9 cellular contexts compared by ENCODE assay signal in genomic region chr9:84953797-84954695, GRCh38.
DNase-seq lines count a peak whose midpoint lies in the region; ATAC-seq and TF ChIP-seq lines count a peak whose summit lies in the region.
"Had no signal": no experiment of that assay in that cellular context is flagged by ENCODE, and none has a peak within 500 bp of the region (broad histone marks: within the 10 kb centered on the region; RNA-seq: fewer than 3 reads in every experiment).

No MANE protein-coding gene starts in this region.

- H3K36me3 Mint-ChIP-seq in neural crest cell (ENCODE audit: low read depth): peaks cover 8% of the 10 kb centered on the region

- DNase-seq in AG20443 (ENCODE audit: low spot score) (peak; percentile 93), NCI-H1694 treated with DMSO at 0.1 percent for 48 hours (lab: John Stamatoyannopoulos, UW) (peak; percentile 9), fibroblast of the aortic adventitia (ENCODE audit: low read depth) (peak; percentile 11), neural crest cell (ENCODE audit: low read depth, low spot score) (peak; percentile 87), transverse colon (peak; percentile 89)
- DNase-seq in activated CD4-positive, alpha-beta T cell treated with anti-CD3 and anti-CD28 coated beads, Interleukin-2, amount 50 U/mL, for 4 hours: peak; percentile 1 to 2

- H3K27ac ChIP-seq in transverse colon: no peak overlapping the region

- TF ChIP-seq EP300 in transverse colon (IDR thresholded peaks at IDR 0.05; ENCODE audit: low read depth): no peak

- ATAC-seq in GM18508 (IDR thresholded peaks at IDR 0.05; ENCODE audit: insufficient read depth, unreplicated experiment): peak; percentile 93
- peak; percentile 95 for ATAC-seq in HG02938 (IDR thresholded peaks at IDR 0.05; ENCODE audit: unreplicated experiment)

- no peaks in the 10 kb centered on the region for H3K36me3 ChIP-seq in transverse colon

- TF ChIP-seq POLR2A in transverse colon (IDR thresholded peaks at IDR 0.05): no peak

- no peaks in the 10 kb centered on the region for H3K27me3 Mint-ChIP-seq in neural crest cell (ENCODE audit: low read depth)

- no peak overlapping the region for H3K4me3 Mint-ChIP-seq in neural crest cell

- peak; percentile 61 for TF ChIP-seq CTCF in fibroblast of the aortic adventitia (IDR thresholded peaks at IDR 0.05; ENCODE audit: insufficient read depth, low read length)
- peak; percentile 96 for TF ChIP-seq CTCF in neural crest cell (conservative IDR thresholded peaks at IDR 0.05)
- TF ChIP-seq CTCF in transverse colon (IDR thresholded peaks at IDR 0.05): peak; percentile 78 to 93 (median 93)

- 24 to 50% methylated on average over 1 to 21 of the region's 21 CpGs for WGBS in transverse colon (ENCODE audit: low coverage in 1 of 2), 2 donors

- intact Hi-C loops in transverse colon (cut with DNase I; ENCODE audit: low total_unique reads): no loop called here

- peaks cover 30% of the 10 kb centered on the region for H3K4me1 Mint-ChIP-seq in neural crest cell

- H3K4me1 ChIP-seq in transverse colon: peaks cover 0 to 23% (median 2%) of the 10 kb centered on the region in 4 donors

- H3K9me3 ChIP-seq in transverse colon: no peaks in the 10 kb centered on the region

- peaks cover 5% of the 10 kb centered on the region for H3K9me3 Mint-ChIP-seq in neural crest cell

- no peaks in the 10 kb centered on the region for H3K27me3 ChIP-seq in transverse colon

- H3K4me3 ChIP-seq in fibroblast of the aortic adventitia (ENCODE audit: low read depth, low read length): no peak overlapping the region
- no peak overlapping the region for H3K4me3 ChIP-seq in transverse colon
- H3K4me3 ChIP-seq: skin epidermis had no signal

- in situ Hi-C loops in transverse colon (cut with MboI; ENCODE audit: low pct_ligation_motif_present in 1 of 4, low pct_unique_long_range_greater_than_20kb in 1 of 4, low sequenced_read_pairs in 3 of 4): loop anchor here (10.0 to 25.0 kb wide), 4 partner anchors 183 to 542 kb away; no protein-coding TSS in a partner anchor

- H3K27ac Mint-ChIP-seq in neural crest cell (ENCODE audit: unreplicated experiment): no peak overlapping the region

Comparison
In these comparisons a context has a peak if more than half of its experiments do, and no peak if none do; other contexts are left out.
1. DNase-seq: peak in every context shown above with its lines; median percentile 93 in AG20443; 89 in transverse colon; 87 in neural crest cell; 11 in fibroblast of the aortic adventitia; 9 in NCI-H1694 treated with DMSO at 0.1 percent for 48 hours; 2 in activated CD4-positive, alpha-beta T cell treated with anti-CD3 and anti-CD28 coated beads, Interleukin-2, amount 50 U/mL, for 4 hours.